In the genomic region with DNA sequence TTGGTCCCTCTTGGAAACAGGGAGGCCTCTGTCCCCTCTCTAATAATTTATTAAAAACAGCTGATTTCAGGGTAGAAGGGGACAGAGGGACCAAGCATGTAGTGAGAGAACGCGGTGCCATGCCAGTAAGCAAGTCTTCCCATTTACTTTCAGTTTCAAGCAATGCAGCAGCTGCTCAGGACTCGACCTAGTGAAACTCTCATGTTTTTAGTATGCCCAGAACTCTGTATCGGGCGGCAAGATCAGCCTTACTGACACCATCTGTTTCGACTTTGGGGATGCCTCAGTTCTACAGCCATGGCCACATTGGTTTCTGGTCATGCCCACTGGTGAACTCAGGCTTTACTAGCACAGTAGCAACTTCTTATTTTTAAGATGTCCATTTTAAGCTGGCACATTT, we compare ENCODE assay signal across 1 cellular context.
TF ChIP-seq lines count a peak whose summit lies in the region.

No MANE protein-coding gene starts in this region.

TF ChIP-seq in A549, 52 proteins besides CTCF, POLR2A, EP300 and RAD21 (continued from another document):
- TF ChIP-seq RCOR1 (IDR thresholded peaks at IDR 0.05; ENCODE audit: low read depth, low read length) = no peak
TF ChIP-seq in A549: peak in this region for 0.
